In the genomic region with DNA sequence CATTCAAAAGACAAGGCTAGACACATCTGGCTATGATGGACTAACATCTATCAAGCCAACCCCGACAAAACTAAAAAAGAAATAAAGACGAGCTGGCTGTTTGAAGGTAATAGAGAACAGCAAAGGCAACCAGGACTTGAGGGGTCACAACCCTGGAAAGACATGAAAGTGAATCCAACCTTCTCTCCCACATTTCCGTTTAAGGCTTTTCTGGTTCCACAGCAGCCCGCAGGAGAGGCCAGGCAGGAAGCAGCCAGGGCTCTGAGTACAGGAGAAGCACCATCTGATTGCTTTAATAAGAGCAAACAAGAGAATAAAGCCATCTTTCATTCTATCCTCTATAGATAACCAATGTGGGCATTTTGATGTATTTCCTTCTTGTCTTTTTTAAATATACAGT, we compare ENCODE assay signal across 21 cellular contexts. TPM values are rescaled to one million over a fixed set of nuclear protein-coding genes. Genes with fewer than 3 reads are reported as not detected.
"Had no signal": no experiment of that assay in that cellular context is flagged by ENCODE, and none has a peak within 500 bp of the region (broad histone marks: within the 10 kb centered on the region; RNA-seq: fewer than 3 reads in every experiment).

No MANE protein-coding gene starts in this region.

- DNase-seq: Kasumi-1, MM.1S, NCI-H1092 treated with DMSO at 0.1 percent for 48 hours, NCI-H1436, NCI-H1694 treated with DMSO at 0.1 percent for 48 hours, NCI-H1930, NCI-H2107, NCI-H2227 treated with DMSO at 0.1 percent for 48 hours, NCI-H510A, NCI-H524 treated with DMSO at 0.1 percent for 48 hours, NCI-H69, NCI-H774, Right ventricle myocardium superior, RPMI8226, SIG-M5, SK-N-SH, SW 1271 had no signal

- H3K4me2 ChIP-seq: KMS-11, SK-N-SH had no signal

- H3K4me3 ChIP-seq: K562 had no signal

- H3K27ac ChIP-seq: HL-60, KMS-11 had no signal

- H3K9ac ChIP-seq: KMS-11, SK-N-SH had no signal

RNA-seq across cellular contexts. Expression of gene CNKSR3, which starts 14.3 kb away (rescaled TPM):
- polyA plus RNA-seq: IgD-negative memory B cell had no signal
